ENCODE assay signal across 17 cellular contexts in genomic region chr3:138940446-138940845, GRCh38. TPM values are rescaled to one million over a fixed set of nuclear protein-coding genes. Genes with fewer than 3 reads are reported as not detected.
"Had no signal": no experiment of that assay in that cellular context is flagged by ENCODE, and none has a peak within 500 bp of the region (broad histone marks: within the 10 kb centered on the region; RNA-seq: fewer than 3 reads in every experiment).

No MANE protein-coding gene starts in this region.

- H3K4me3 Mint-ChIP-seq: nephron had no signal

- H3K9me3 Mint-ChIP-seq: nephron had no signal

- H3K36me3 ChIP-seq: gastroesophageal sphincter had no signal

- H3K9me3 ChIP-seq: gastroesophageal sphincter had no signal

- H3K27ac ChIP-seq: coronary artery, gastroesophageal sphincter had no signal

- H3K4me3 ChIP-seq: coronary artery, gastroesophageal sphincter, lung, smooth muscle cell had no signal

- ATAC-seq: gastroesophageal sphincter, left colon, left ventricle myocardium superior had no signal

- DNase-seq: effector CD8-positive, alpha-beta T cell; left colon; left ventricle myocardium superior; mesenchymal stem cell; naive B cell; occipital lobe; stimulated activated CD4-positive, alpha-beta T cell treated with anti-CD3 and anti-CD28 coated beads, Interleukin-2, amount 100 ng/mL, for 48 hours; stimulated activated naive CD4-positive, alpha-beta T cell treated with Interleukin-2 at 50 U/mL for 16 hours; trophoblast cell had no signal

- H3K27ac Mint-ChIP-seq: nephron had no signal

RNA-seq across cellular contexts. Expression of gene FOXL2, which starts 6.5 kb away (rescaled TPM):
- total RNA-seq: esophagus mucosa, gastroesophageal sphincter, left colon, left ventricle myocardium superior, occipital lobe, smooth muscle cell had no signal
- polyA plus RNA-seq: lung, smooth muscle cell had no signal

RNA-seq across cellular contexts. Expression of gene FOXL2NB, which starts 6.6 kb away (rescaled TPM):
- total RNA-seq: esophagus mucosa, fibroblast of lung, left colon, left ventricle myocardium superior, lung, pulmonary artery endothelial cell, smooth muscle cell had no signal
- polyA plus RNA-seq: fibroblast of lung, lung, smooth muscle cell had no signal
